32 cellular contexts compared by ENCODE assay signal in genomic region chr3:54020436-54020835, GRCh38.
"Had no signal": no experiment of that assay in that cellular context is flagged by ENCODE, and none has a peak within 500 bp of the region (broad histone marks: within the 10 kb centered on the region; RNA-seq: fewer than 3 reads in every experiment).

No MANE protein-coding gene starts in this region.

- H3K27me3 ChIP-seq: adrenal gland, body of pancreas, brain microvascular endothelial cell, breast epithelium had no signal

- H3K36me3 Mint-ChIP-seq: activated CD4-positive, alpha-beta memory T cell treated with anti-CD3 and anti-CD28 coated beads for 36 hours; activated naive CD8-positive, alpha-beta T cell treated with anti-CD3 and anti-CD28 coated beads for 36 hours had no signal

- H3K27me3 Mint-ChIP-seq: activated CD4-positive, alpha-beta T cell treated with anti-CD3 and anti-CD28 coated beads, Interleukin-2, amount 10 ng/mL, durations not matched to agents 24 days and 14 days had no signal

- DNase-seq: activated B cell treated with CpG ODN at 0.5 μM for 24 hours; activated CD4-positive, alpha-beta memory T cell treated with anti-CD3 and anti-CD28 coated beads for 36 hours; activated CD4-positive, alpha-beta T cell treated with anti-CD3 and anti-CD28 coated beads for 4 hours; activated CD4-positive, alpha-beta T cell treated with anti-CD3 and anti-CD28 coated beads, Interleukin-2, amount 10 ng/mL, durations not matched to agents 24 days and 14 days; activated CD4-positive, alpha-beta T cell treated with anti-CD3 and anti-CD28 coated beads, Interleukin-2, amount 50 U/mL, for 1 hour; activated CD4-positive, alpha-beta T cell treated with anti-CD3 and anti-CD28 coated beads, Interleukin-2, amount 50 U/mL, for 4 hours; activated CD4-positive, CD25-positive, alpha-beta regulatory T cell treated with anti-CD3 and anti-CD28 coated beads, Interleukin-2, amount 50 U/mL, for 72 hours; activated CD8-positive, alpha-beta memory T cell treated with anti-CD3 and anti-CD28 coated beads, Interleukin-2, amount 50 U/mL, for 4 hours; activated CD8-positive, alpha-beta T cell treated with anti-CD3 and anti-CD28 coated beads for 36 hours; activated effector memory CD4-positive, alpha-beta T cell treated with anti-CD3 and anti-CD28 coated beads, Interleukin-2, amount 50 U/mL, for 16 hours; activated gamma-delta T cell treated with Interleukin-2 at 50 U/mL for 16 hours; activated naive CD4-positive, alpha-beta T cell; activated naive CD4-positive, alpha-beta T cell treated with anti-CD3 and anti-CD28 coated beads for 36 hours; activated naive CD4-positive, alpha-beta T cell treated with anti-CD3 and anti-CD28 coated beads, Interleukin-2, amount 50 U/mL, for 16 hours; activated naive CD8-positive, alpha-beta T cell treated with anti-CD3 and anti-CD28 coated beads for 36 hours; activated T-cell treated with anti-CD3 and anti-CD28 coated beads, Interleukin-2, amount 50 U/mL, for 24 hours; activated T-cell treated with anti-CD3 and anti-CD28 coated beads, Interleukin-2, amount 50 U/mL, for 48 hours; adrenal gland; amniotic stem cell; aorta; body of pancreas; brain microvascular endothelial cell; central memory CD4-positive, alpha-beta T cell; cerebellar nuclear complex; T-helper 1 cell; T-helper 2 cell; T-helper 9 cell had no signal

- H3K9me3 ChIP-seq: adrenal gland, body of pancreas had no signal

- H3K4me3 ChIP-seq: adrenal gland, body of pancreas, breast epithelium had no signal

- H3K4me3 Mint-ChIP-seq: activated B cell treated with CpG ODN at 0.5 μM for 24 hours; activated CD4-positive, alpha-beta memory T cell treated with anti-CD3 and anti-CD28 coated beads for 36 hours; activated CD4-positive, alpha-beta T cell treated with anti-CD3 and anti-CD28 coated beads, Interleukin-2, amount 10 ng/mL, durations not matched to agents 24 days and 14 days; activated CD8-positive, alpha-beta T cell treated with anti-CD3 and anti-CD28 coated beads for 36 hours; activated naive CD4-positive, alpha-beta T cell treated with anti-CD3 and anti-CD28 coated beads for 36 hours; activated naive CD8-positive, alpha-beta T cell treated with anti-CD3 and anti-CD28 coated beads for 36 hours; activated T-cell treated with anti-CD3 and anti-CD28 coated beads, Interleukin-2, amount 50 U/mL, for 24 hours; T-helper 1 cell treated with Interleukin-12 subunit alpha and Interleukin-12 subunit beta and Interleukin-4 antibody, amounts not matched to agents 30 μg/mL and 1 μg/mL, for 36 hours; T-helper 2 cell treated with Interferon-gamma antibody and Interleukin-4, amounts not matched to agents 5 μg/mL and 100 μg/mL, for 36 hours had no signal

- H3K36me3 ChIP-seq: adrenal gland, brain microvascular endothelial cell, breast epithelium had no signal

- H3K27ac ChIP-seq: adrenal gland, body of pancreas, brain microvascular endothelial cell, breast epithelium, VCaP had no signal

- H3K4me1 ChIP-seq: adrenal gland, body of pancreas, breast epithelium had no signal

- ATAC-seq: activated CD8-positive, alpha-beta T cell treated with anti-CD3 and anti-CD28 coated beads for 36 hours; activated naive CD4-positive, alpha-beta T cell treated with anti-CD3 and anti-CD28 coated beads, Interleukin-2, amount 50 U/mL, for 72 hours; body of pancreas had no signal

- H3K9me3 Mint-ChIP-seq: activated CD4-positive, alpha-beta T cell treated with anti-CD3 and anti-CD28 coated beads, Interleukin-2, amount 10 ng/mL, durations not matched to agents 24 days and 14 days; T-helper 1 cell treated with Interleukin-12 subunit alpha and Interleukin-12 subunit beta and Interleukin-4 antibody, amounts not matched to agents 30 μg/mL and 1 μg/mL, for 36 hours had no signal

- H3K27ac Mint-ChIP-seq: activated B cell treated with CpG ODN at 0.5 μM for 24 hours; activated CD4-positive, alpha-beta memory T cell treated with anti-CD3 and anti-CD28 coated beads for 36 hours; activated CD4-positive, alpha-beta T cell treated with anti-CD3 and anti-CD28 coated beads, Interleukin-2, amount 10 ng/mL, durations not matched to agents 24 days and 14 days; activated CD8-positive, alpha-beta T cell treated with anti-CD3 and anti-CD28 coated beads for 36 hours; activated naive CD4-positive, alpha-beta T cell treated with anti-CD3 and anti-CD28 coated beads for 36 hours; activated naive CD4-positive, alpha-beta T cell treated with anti-CD3 and anti-CD28 coated beads, Interleukin-2, amount 50 U/mL, for 72 hours; activated naive CD8-positive, alpha-beta T cell treated with anti-CD3 and anti-CD28 coated beads for 36 hours; activated T-cell treated with anti-CD3 and anti-CD28 coated beads, Interleukin-2, amount 50 U/mL, for 24 hours; T-helper 1 cell treated with Interleukin-12 subunit alpha and Interleukin-12 subunit beta and Interleukin-4 antibody, amounts not matched to agents 30 μg/mL and 1 μg/mL, for 36 hours; T-helper 2 cell treated with Interferon-gamma antibody and Interleukin-4, amounts not matched to agents 5 μg/mL and 100 μg/mL, for 36 hours had no signal

- H3K4me1 Mint-ChIP-seq: activated B cell treated with CpG ODN at 0.5 μM for 24 hours; activated CD4-positive, alpha-beta T cell treated with anti-CD3 and anti-CD28 coated beads, Interleukin-2, amount 10 ng/mL, durations not matched to agents 24 days and 14 days; activated naive CD8-positive, alpha-beta T cell treated with anti-CD3 and anti-CD28 coated beads for 36 hours had no signal
